13 cellular contexts compared by ENCODE assay signal in genomic region chr5:89498699-89499098, GRCh38.
DNase-seq lines count a peak whose midpoint lies in the region; ATAC-seq and TF ChIP-seq lines count a peak whose summit lies in the region.
"Had no signal": no experiment of that assay in that cellular context is flagged by ENCODE, and none has a peak within 500 bp of the region (broad histone marks: within the 10 kb centered on the region; RNA-seq: fewer than 3 reads in every experiment).

No MANE protein-coding gene starts in this region.

- H3K27me3 Mint-ChIP-seq in stimulated activated memory B cell treated with anti-CD40 and anti-IgM and Interleukin-4, amounts not matched to agents 10 μg/mL and 1 μg/mL and 100 μg/mL, for 72 hours, result no peaks in the 10 kb centered on the region
- no peaks in the 10 kb centered on the region for H3K27me3 Mint-ChIP-seq in activated naive CD4-positive, alpha-beta T cell treated with anti-CD3 and anti-CD28 coated beads, Interleukin-2, amount 10 ng/mL, durations not matched to agents 7 days and 5 days

- DNase-seq in DMS153 (lab: John Stamatoyannopoulos, UW), result peak; percentile 5
- DNase-seq in DMS153 treated with DMSO at 0.1 percent for 48 hours (lab: John Stamatoyannopoulos, UW; ENCODE audit: unreplicated experiment), result no peak
- peak; percentile 8 for DNase-seq in astrocyte of the cerebellum (ENCODE audit: low read depth)
- peak; percentile 69 for DNase-seq in myocyte (ENCODE audit: low read depth)
- no peak for DNase-seq in DMS 273 (lab: John Stamatoyannopoulos, UW; ENCODE audit: unreplicated experiment)
- DNase-seq in GOT3 (lab: John Stamatoyannopoulos, UW), result no peak
- DNase-seq in activated naive CD4-positive, alpha-beta T cell treated with anti-CD3 and anti-CD28 coated beads, Interleukin-2, amount 10 ng/mL, durations not matched to agents 7 days and 5 days, result no peak
- DNase-seq: CD8-positive, alpha-beta T cell; COR-L47 had no signal

- CTCF ChIA-PET in activated naive CD4-positive, alpha-beta T cell treated with anti-CD3 and anti-CD28 coated beads, Interleukin-2, amount 10 ng/mL, durations not matched to agents 7 days and 5 days (lab: Charles Lee), result no interaction called here

- no peaks in the 10 kb centered on the region for H3K4me1 Mint-ChIP-seq in stimulated activated memory B cell treated with anti-CD40 and anti-IgM and Interleukin-4, amounts not matched to agents 10 μg/mL and 1 μg/mL and 100 μg/mL, for 72 hours
- H3K4me1 Mint-ChIP-seq in activated naive CD4-positive, alpha-beta T cell treated with anti-CD3 and anti-CD28 coated beads, Interleukin-2, amount 10 ng/mL, durations not matched to agents 7 days and 5 days, result no peaks in the 10 kb centered on the region
- H3K4me1 Mint-ChIP-seq: CD14-positive monocyte had no signal

- H3K27ac Mint-ChIP-seq in stimulated activated memory B cell treated with anti-CD40 and anti-IgM and Interleukin-4, amounts not matched to agents 10 μg/mL and 1 μg/mL and 100 μg/mL, for 72 hours, result no peak overlapping the region
- H3K27ac Mint-ChIP-seq in activated naive CD4-positive, alpha-beta T cell treated with anti-CD3 and anti-CD28 coated beads, Interleukin-2, amount 10 ng/mL, durations not matched to agents 7 days and 5 days, result no peak overlapping the region
- H3K27ac Mint-ChIP-seq: CD8-positive, alpha-beta T cell had no signal

- no peak overlapping the region for H3K4me3 ChIP-seq in astrocyte of the cerebellum (ENCODE audit: low read depth, low read length)
- H3K4me3 ChIP-seq: GM12878 had no signal

- TF ChIP-seq CTCF in astrocyte of the cerebellum (IDR thresholded peaks at IDR 0.05; ENCODE audit: low read depth, low read length, missing control alignments), result no peak

- in situ Hi-C loops in astrocyte of the cerebellum (cut with HindIII; ENCODE audit: low sequenced_read_pairs), result no loop called here

- no peaks in the 10 kb centered on the region for H3K9me3 Mint-ChIP-seq in stimulated activated memory B cell treated with anti-CD40 and anti-IgM and Interleukin-4, amounts not matched to agents 10 μg/mL and 1 μg/mL and 100 μg/mL, for 72 hours
- H3K9me3 Mint-ChIP-seq in activated naive CD4-positive, alpha-beta T cell treated with anti-CD3 and anti-CD28 coated beads, Interleukin-2, amount 10 ng/mL, durations not matched to agents 7 days and 5 days, result no peaks in the 10 kb centered on the region
- H3K9me3 Mint-ChIP-seq: CD8-positive, alpha-beta T cell had no signal

- no peak overlapping the region for H3K4me3 Mint-ChIP-seq in stimulated activated memory B cell treated with anti-CD40 and anti-IgM and Interleukin-4, amounts not matched to agents 10 μg/mL and 1 μg/mL and 100 μg/mL, for 72 hours
- no peak overlapping the region for H3K4me3 Mint-ChIP-seq in activated naive CD4-positive, alpha-beta T cell treated with anti-CD3 and anti-CD28 coated beads, Interleukin-2, amount 10 ng/mL, durations not matched to agents 7 days and 5 days
- H3K4me3 Mint-ChIP-seq: CD14-positive monocyte; CD8-positive, alpha-beta T cell had no signal

- ATAC-seq in stimulated activated memory B cell treated with anti-CD40 and anti-IgM and Interleukin-4, amounts not matched to agents 10 μg/mL and 1 μg/mL and 100 μg/mL, for 72 hours, result peak; percentile 21
- ATAC-seq: CD8-positive, alpha-beta T cell; GM12878; HCT116 had no signal

- no peaks in the 10 kb centered on the region for H3K36me3 Mint-ChIP-seq in stimulated activated memory B cell treated with anti-CD40 and anti-IgM and Interleukin-4, amounts not matched to agents 10 μg/mL and 1 μg/mL and 100 μg/mL, for 72 hours
- no peaks in the 10 kb centered on the region for H3K36me3 Mint-ChIP-seq in activated naive CD4-positive, alpha-beta T cell treated with anti-CD3 and anti-CD28 coated beads, Interleukin-2, amount 10 ng/mL, durations not matched to agents 7 days and 5 days
- H3K36me3 Mint-ChIP-seq: CD14-positive monocyte; CD8-positive, alpha-beta T cell had no signal

Comparison
In these comparisons a context has a peak if more than half of its experiments do, and no peak if none do; other contexts are left out.
1. DNase-seq: peak in DMS153 (single experiment), astrocyte of the cerebellum (single experiment) and myocyte (single experiment); none in DMS153 treated with DMSO at 0.1 percent for 48 hours (single experiment), DMS 273 (single experiment), GOT3 (single experiment) and activated naive CD4-positive, alpha-beta T cell treated with anti-CD3 and anti-CD28 coated beads, Interleukin-2, amount 10 ng/mL, durations not matched to agents 7 days and 5 days (single experiment).